In genomic region chr17:42248351-42249179, GRCh38 we compare ENCODE assay signal across 8 cellular contexts. TPM values are rescaled to one million over a fixed set of nuclear protein-coding genes. Genes with fewer than 3 reads are reported as not detected.
DNase-seq lines count a peak whose midpoint lies in the region; ATAC-seq and TF ChIP-seq lines count a peak whose summit lies in the region.

No MANE protein-coding gene starts in this region.

- H3K36me3 Mint-ChIP-seq in naive thymus-derived CD8-positive, alpha-beta T cell, result peaks cover 0 to 2% (median 0%) of the 10 kb centered on the region in 3 donors
- H3K36me3 Mint-ChIP-seq in stimulated activated effector memory CD8-positive, alpha-beta T cell treated with anti-CD3 and anti-CD28 coated beads, Interleukin-12 subunit alpha, Interleukin-12 subunit beta, amount 100 ng/mL, for 72 hours, result peaks cover 61% of the 10 kb centered on the region

- no peaks in the 10 kb centered on the region for H3K27me3 Mint-ChIP-seq in naive thymus-derived CD8-positive, alpha-beta T cell

- no peaks in the 10 kb centered on the region for H3K9me3 Mint-ChIP-seq in naive thymus-derived CD8-positive, alpha-beta T cell
- H3K9me3 Mint-ChIP-seq in stimulated activated effector memory CD8-positive, alpha-beta T cell treated with anti-CD3 and anti-CD28 coated beads, Interleukin-12 subunit alpha, Interleukin-12 subunit beta, amount 100 ng/mL, for 72 hours, result no peaks in the 10 kb centered on the region

- ATAC-seq in HG02763 (IDR thresholded peaks at IDR 0.05; ENCODE audit: unreplicated experiment), result peak; percentile 64
- peak; percentile 85 to 91 for ATAC-seq in naive thymus-derived CD8-positive, alpha-beta T cell
- peak; percentile 78 for ATAC-seq in stimulated activated effector memory CD8-positive, alpha-beta T cell treated with anti-CD3 and anti-CD28 coated beads, Interleukin-12 subunit alpha, Interleukin-12 subunit beta, amount 100 ng/mL, for 72 hours

- DNase-seq in NCI-H82 treated with DMSO at 0.1 percent for 48 hours (lab: John Stamatoyannopoulos, UW; ENCODE audit: unreplicated experiment), result peak; percentile 72
- peak; percentile 68 for DNase-seq in activated CD8-positive, alpha-beta memory T cell treated with anti-CD3 and anti-CD28 coated beads, Interleukin-2, amount 50 U/mL, for 4 hours
- DNase-seq in erythroblast (lab: John Stamatoyannopoulos, UW), result peak; percentile 79 to 81
- peak; percentile 50 to 92 (median 80) for DNase-seq in naive thymus-derived CD8-positive, alpha-beta T cell
- DNase-seq in stimulated activated effector memory CD8-positive, alpha-beta T cell treated with anti-CD3 and anti-CD28 coated beads, Interleukin-12 subunit alpha, Interleukin-12 subunit beta, amount 100 ng/mL, for 72 hours (ENCODE audit: low spot score in 2 of 2), result peak; percentile 40 to 79
- DNase-seq in iPS-NIHi11 (ENCODE audit: low spot score), result no peak

- TF ChIP-seq POLR2A in GM10847 (IDR thresholded peaks at IDR 0.05; ENCODE audit: extremely low read depth, insufficient read length) (peak; percentile 24), erythroblast (IDR thresholded peaks at IDR 0.05; ENCODE audit: low read length) (peak; percentile 68)

- POLR2A ChIA-PET in naive thymus-derived CD8-positive, alpha-beta T cell (lab: Charles Lee), result interaction anchor here (0.5 to 6.2 kb wide), 32 partner anchors 9 to 490 kb away, joined by 3 to 142 read pairs (median 4); partner anchors contain the start of genes GHDC, NAGLU, NKIRAS2 and PSMC3IP

- H3K4me3 Mint-ChIP-seq in naive thymus-derived CD8-positive, alpha-beta T cell, result peak overlapping the region; percentile 75 to 96 (median 90)
- H3K4me3 Mint-ChIP-seq in stimulated activated effector memory CD8-positive, alpha-beta T cell treated with anti-CD3 and anti-CD28 coated beads, Interleukin-12 subunit alpha, Interleukin-12 subunit beta, amount 100 ng/mL, for 72 hours, result peak overlapping the region; percentile 81

- peak overlapping the region; percentile 96 to 100 (median 98) for H3K27ac Mint-ChIP-seq in naive thymus-derived CD8-positive, alpha-beta T cell
- peak overlapping the region; percentile 98 for H3K27ac Mint-ChIP-seq in stimulated activated effector memory CD8-positive, alpha-beta T cell treated with anti-CD3 and anti-CD28 coated beads, Interleukin-12 subunit alpha, Interleukin-12 subunit beta, amount 100 ng/mL, for 72 hours

- peaks cover 28 to 74% (median 64%) of the 10 kb centered on the region in 4 donors for H3K4me1 Mint-ChIP-seq in naive thymus-derived CD8-positive, alpha-beta T cell
- H3K4me1 Mint-ChIP-seq in stimulated activated effector memory CD8-positive, alpha-beta T cell treated with anti-CD3 and anti-CD28 coated beads, Interleukin-12 subunit alpha, Interleukin-12 subunit beta, amount 100 ng/mL, for 72 hours, result peaks cover 74% of the 10 kb centered on the region

RNA-seq across cellular contexts. Expression of gene STAT5B, which starts 27.6 kb away (rescaled TPM):
- total RNA-seq in naive thymus-derived CD8-positive, alpha-beta T cell, result 100 to 1,000 TPM; 137 to 149 TPM
- polyA plus RNA-seq in naive thymus-derived CD8-positive, alpha-beta T cell, result 10 to 100 TPM; 66.3 to 94.0 (median 82.8) TPM

RNA-seq across cellular contexts. Expression of gene STAT5A, which starts 39.7 kb away (rescaled TPM):
- total RNA-seq in naive thymus-derived CD8-positive, alpha-beta T cell, result 100 to 1,000 TPM; 117 to 122 TPM
- 100 to 1,000 TPM in 1 of 3 donors, 10 to 100 TPM in 2; 59.6 to 115 (median 89.1) TPM for polyA plus RNA-seq in naive thymus-derived CD8-positive, alpha-beta T cell

RNA-seq across cellular contexts. Expression of gene GHDC, which starts 54.3 kb away (rescaled TPM):
- 10 to 100 TPM; 25.8 to 29.6 TPM for total RNA-seq in naive thymus-derived CD8-positive, alpha-beta T cell
- polyA plus RNA-seq in naive thymus-derived CD8-positive, alpha-beta T cell, result 10 to 100 TPM; 15.3 to 21.5 (median 17.3) TPM
